Comparison of ENCODE assay signal across 8 cellular contexts in genomic region chr1:27392096-27392777, GRCh38. TPM values are rescaled to one million over a fixed set of nuclear protein-coding genes. Genes with fewer than 3 reads are reported as not detected.
A peak's percentile ranks its signal among the peaks of the same experiment; 100 is the strongest.
DNase-seq lines count a peak whose midpoint lies in the region; ATAC-seq and TF ChIP-seq lines count a peak whose summit lies in the region.

Gene GPR3, plus strand, starts transcription at chr1:27392622. Its CDS starts 1,177 bp downstream, at chr1:27393799.

- H3K9me3 Mint-ChIP-seq in activated CD4-positive, alpha-beta T cell treated with anti-CD3 and anti-CD28 coated beads, Interleukin-2, amount 10 ng/mL, durations not matched to agents 24 days and 14 days: no peaks in the 10 kb centered on the region

- H3K9ac ChIP-seq in colonic mucosa (ENCODE audit: low read depth in 2 of 2, low read length in 2 of 2): peak within 1 kb of the TSS; percentile 58 to 66

- intact Hi-C loops in activated CD4-positive, alpha-beta T cell treated with anti-CD3 and anti-CD28 coated beads, Interleukin-2, amount 10 ng/mL, durations not matched to agents 24 days and 14 days (cut with micrococcal nuclease): loop anchor here (1.0 kb wide), 4 partner anchors 26 to 271 kb away; partner anchors contain the start of genes MAP3K6 and TMEM222
- intact Hi-C loops in colonic mucosa (cut with DNase I) (loop anchor here (10.0 kb wide), 1 partner anchor 347 kb away; no protein-coding TSS in a partner anchor), left lung (cut with DNase I) (loop anchor here (5.0 to 10.0 kb wide), 3 partner anchors 35 to 95 kb away; no protein-coding TSS in a partner anchor)

- peaks cover 12% of the 10 kb centered on the region for H3K27me3 Mint-ChIP-seq in activated CD4-positive, alpha-beta T cell treated with anti-CD3 and anti-CD28 coated beads, Interleukin-2, amount 10 ng/mL, durations not matched to agents 24 days and 14 days

- peak within 1 kb of the TSS; percentile 68 for H3K4me3 ChIP-seq in AG10803 (ENCODE audit: low read length)
- H3K4me3 ChIP-seq in colonic mucosa: peak within 1 kb of the TSS; percentile 58
- H3K4me3 ChIP-seq in left lung: peak within 1 kb of the TSS; percentile 32 to 50

- no peaks in the 10 kb centered on the region for H3K27me3 ChIP-seq in colonic mucosa
- peaks cover 0 to 15% of the 10 kb centered on the region in 2 donors for H3K27me3 ChIP-seq in left lung

- H3K4me1 ChIP-seq in colonic mucosa (peaks cover 5% of the 10 kb centered on the region), left lung (peaks cover 9 to 32% of the 10 kb centered on the region in 2 donors)

- peaks cover 13% of the 10 kb centered on the region for H3K4me1 Mint-ChIP-seq in activated CD4-positive, alpha-beta T cell treated with anti-CD3 and anti-CD28 coated beads, Interleukin-2, amount 10 ng/mL, durations not matched to agents 24 days and 14 days

- peak within 1 kb of the TSS; percentile 93 for H3K27ac Mint-ChIP-seq in activated CD4-positive, alpha-beta T cell treated with anti-CD3 and anti-CD28 coated beads, Interleukin-2, amount 10 ng/mL, durations not matched to agents 24 days and 14 days

- H3K36me3 ChIP-seq in colonic mucosa: no peaks in the 10 kb centered on the region
- H3K36me3 ChIP-seq in left lung: no peaks in the 10 kb centered on the region

- peak; percentile 48 for TF ChIP-seq CTCF in AG10803 (conservative IDR thresholded peaks at IDR 0.05; ENCODE audit: low read length)
- peak; percentile 27 for TF ChIP-seq CTCF in colonic mucosa (IDR thresholded peaks at IDR 0.05)
- no peak for TF ChIP-seq CTCF in left lung (IDR thresholded peaks at IDR 0.05)

- H3K9me3 ChIP-seq in colonic mucosa (no peaks in the 10 kb centered on the region), left lung (no peaks in the 10 kb centered on the region)

- H3K36me3 Mint-ChIP-seq in activated CD4-positive, alpha-beta T cell treated with anti-CD3 and anti-CD28 coated beads, Interleukin-2, amount 10 ng/mL, durations not matched to agents 24 days and 14 days (ENCODE audit: low read depth): no peaks in the 10 kb centered on the region

- DNase-seq in AG10803 (ENCODE audit: low read depth) (peak; percentile 82), NCI-H524 treated with DMSO at 0.1 percent for 48 hours (lab: John Stamatoyannopoulos, UW) (peak; percentile 49), colonic mucosa (peak; percentile 93), left lung (peak; percentile 87 to 94)
- DNase-seq in activated CD4-positive, alpha-beta T cell treated with anti-CD3 and anti-CD28 coated beads, Interleukin-2, amount 10 ng/mL, durations not matched to agents 24 days and 14 days: peak; percentile 98
- DNase-seq in stimulated activated CD4-positive, alpha-beta T cell treated with anti-CD3 and anti-CD28 coated beads, Interleukin-2, amount 100 ng/mL, for 24 hours: peak; percentile 93 to 97

- H3K27ac ChIP-seq in colonic mucosa: no peak within 1 kb of the TSS
- peak within 1 kb of the TSS; percentile 7 to 41 for H3K27ac ChIP-seq in left lung

- peak within 1 kb of the TSS; percentile 87 for H3K4me3 Mint-ChIP-seq in activated CD4-positive, alpha-beta T cell treated with anti-CD3 and anti-CD28 coated beads, Interleukin-2, amount 10 ng/mL, durations not matched to agents 24 days and 14 days

- ATAC-seq in GM19025 (IDR thresholded peaks at IDR 0.05; ENCODE audit: low read depth, unreplicated experiment) (peak; percentile 74), HG03442 (IDR thresholded peaks at IDR 0.05; ENCODE audit: unreplicated experiment) (peak; percentile 67), left lung (peak; percentile 91)

RNA-seq across cellular contexts. Expression of gene GPR3, which starts in this region (rescaled TPM):
- total RNA-seq in activated CD4-positive, alpha-beta T cell treated with anti-CD3 and anti-CD28 coated beads, Interleukin-2, amount 10 ng/mL, durations not matched to agents 24 days and 14 days: 3.3 TPM in 2 replicates
- total RNA-seq in colonic mucosa (under 1 TPM; 0.32 to 0.49 TPM), left lung (under 1 TPM; 0.16 to 0.29 TPM)

Comparison
In these comparisons a context has a peak if more than half of its experiments do, and no peak if none do; other contexts are left out.
1. Peak in DNase-seq, H3K4me3 ChIP-seq and H3K9ac ChIP-seq in colonic mucosa; RNA of the gene not detected or under 1 TPM.
2. Peak in DNase-seq, ATAC-seq, H3K4me3 ChIP-seq and H3K27ac ChIP-seq in left lung; RNA of the gene not detected or under 1 TPM.
3. CTCF ChIP-seq: peak in AG10803 (single experiment) and colonic mucosa (single experiment); none in left lung (0 of 2).
4. Peak in every context shown above with its lines, with median percentiles within 50 percentile points of each other: DNase-seq, H3K4me3 ChIP-seq and ATAC-seq.